Comparison of ENCODE assay signal across 9 cellular contexts in genomic region chr3:64685800-64686445, GRCh38. TPM values are rescaled to one million over a fixed set of nuclear protein-coding genes. Genes with fewer than 3 reads are reported as not detected.
DNase-seq lines count a peak whose midpoint lies in the region; ATAC-seq, FAIRE-seq and TF ChIP-seq lines count a peak whose summit lies in the region.
"Had no signal": no experiment of that assay in that cellular context is flagged by ENCODE, and none has a peak within 500 bp of the region (broad histone marks: within the 10 kb centered on the region; RNA-seq: fewer than 3 reads in every experiment).

No MANE protein-coding gene starts in this region.

- peak overlapping the region; percentile 92 for H3K9ac ChIP-seq in neuronal stem cell (ENCODE audit: low read depth, low read length, poor library complexity)

- POLR2A ChIA-PET in HEK293T (lab: Yijun Ruan, JAX) = interaction anchor here (0.7 to 1.1 kb wide), 4 partner anchors 111 to 487 kb away, joined by 3 to 4 read pairs (median 3); no protein-coding TSS in a partner anchor

- no peak overlapping the region for H3K27ac ChIP-seq in WERI-Rb-1
- peak overlapping the region; percentile 92 to 96 (median 94) for H3K27ac ChIP-seq in gastroesophageal sphincter
- peak overlapping the region; percentile 85 for H3K27ac ChIP-seq in neuronal stem cell (replicated peaks; ENCODE audit: low read length)

- WGBS in gastroesophageal sphincter (ENCODE audit: low coverage in 1 of 2), 2 donors = no CpG with 5 or more reads among the region's 42 CpGs
- no CpG with 5 or more reads among the region's 42 CpGs for WGBS in neuronal stem cell (ENCODE audit: extremely low coverage in 2 of 2, insufficient read length in 2 of 2, insufficient replicate concordance in 1 of 2), 2 donors

- FAIRE-seq in GM12891 (lab: Jason Lieb, UNC) = no peak

- peaks cover 61% of the 10 kb centered on the region for H3K27me3 ChIP-seq in WERI-Rb-1 (ENCODE audit: insufficient read depth, low read depth, severe bottlenecking)
- H3K27me3 ChIP-seq in gastroesophageal sphincter = no peaks in the 10 kb centered on the region
- no peaks in the 10 kb centered on the region for H3K27me3 ChIP-seq in neuronal stem cell (ENCODE audit: control insufficient read depth in 3 of 3, insufficient read depth in 3 of 3, low read depth in 1 of 3, low read length in 3 of 3)

- H3K4me2 ChIP-seq in neuronal stem cell (ENCODE audit: insufficient read depth, low read length, poor library complexity, severe bottlenecking) = peak overlapping the region; percentile 83

- no peak overlapping the region for H3K4ac ChIP-seq in neuronal stem cell (ENCODE audit: low read length)

- DNase-seq in AG09309 (ENCODE audit: low read depth) = peak; percentile 67
- DNase-seq in HEK293T (ENCODE audit: extremely low spot score) = peak; percentile 73
- DNase-seq in WERI-Rb-1 = peak; percentile 75
- DNase-seq in neuronal stem cell (ENCODE audit: low spot score) = peak; percentile 94
- DNase-seq in GM12891 (ENCODE audit: insufficient read length, low spot score) = no peak
- no peak for DNase-seq in stimulated activated CD4-positive, alpha-beta T cell treated with anti-CD3 and anti-CD28 coated beads, Interleukin-4, amount 100 ng/mL, for 24 hours
- no peak for DNase-seq in COLO829 (ENCODE audit: low spot score)
- DNase-seq: naive B cell had no signal

- no peak overlapping the region for H3K23ac ChIP-seq in neuronal stem cell (ENCODE audit: low read depth, low read length, poor library complexity)

- ATAC-seq in gastroesophageal sphincter = peak; percentile 91

- TF ChIP-seq EP300 in gastroesophageal sphincter (IDR thresholded peaks at IDR 0.05) = no peak

- H3K9me3 ChIP-seq in WERI-Rb-1 (ENCODE audit: severe bottlenecking) (no peaks in the 10 kb centered on the region), gastroesophageal sphincter (no peaks in the 10 kb centered on the region), neuronal stem cell (replicated peaks in 1 of 2; ENCODE audit: control insufficient read depth in 2 of 2, insufficient read depth in 1 of 2, low read depth in 1 of 2, low read length in 2 of 2) (no peaks in the 10 kb centered on the region)

- no peak overlapping the region for H3K14ac ChIP-seq in neuronal stem cell (ENCODE audit: low read length)

- no peak overlapping the region for H2BK120ac ChIP-seq in neuronal stem cell (ENCODE audit: low read depth, low read length)

- peak overlapping the region; percentile 48 for H2AK5ac ChIP-seq in neuronal stem cell (ENCODE audit: low read depth, low read length)

- TF ChIP-seq CTCF in AG09309 (IDR thresholded peaks at IDR 0.05; ENCODE audit: control insufficient read depth, insufficient read depth, low read depth, low read length, missing control alignments) (peak; percentile 50), WERI-Rb-1 (IDR thresholded peaks at IDR 0.05; ENCODE audit: low read depth, low read length) (peak; percentile 37), gastroesophageal sphincter (IDR thresholded peaks at IDR 0.05) (peak in 3 of 4 experiments; percentile 18 to 75 (median 40))

- peak overlapping the region; percentile 92 for H3K18ac ChIP-seq in neuronal stem cell (ENCODE audit: low read length)

- H3K79me1 ChIP-seq in neuronal stem cell (ENCODE audit: low read depth, low read length) = no peaks in the 10 kb centered on the region

- no peak overlapping the region for H2BK12ac ChIP-seq in neuronal stem cell (ENCODE audit: low read length)

- peak overlapping the region; percentile 64 for H3K4me3 ChIP-seq in AG09309 (ENCODE audit: control insufficient read depth, low read depth, low read length)
- H3K4me3 ChIP-seq in WERI-Rb-1 (ENCODE audit: low read depth, low read length) = peak overlapping the region; percentile 46
- H3K4me3 ChIP-seq in gastroesophageal sphincter = peak overlapping the region; percentile 75 to 77
- peak overlapping the region; percentile 70 to 88 for H3K4me3 ChIP-seq in neuronal stem cell (ENCODE audit: low read length in 2 of 2)

- H2AFZ ChIP-seq in neuronal stem cell (ENCODE audit: low read length) = peak overlapping the region; percentile 92

- H4K8ac ChIP-seq in neuronal stem cell (ENCODE audit: low read depth, low read length) = no peak overlapping the region

- CTCF ChIA-PET in HEK293T (lab: Yijun Ruan, JAX) = no interaction called here

- no peaks in the 10 kb centered on the region for H3K36me3 ChIP-seq in WERI-Rb-1
- H3K36me3 ChIP-seq in gastroesophageal sphincter = peaks cover 0 to 1% of the 10 kb centered on the region in 2 donors
- peaks cover 3 to 5% of the 10 kb centered on the region in 2 donors for H3K36me3 ChIP-seq in neuronal stem cell (replicated peaks in 1 of 2; ENCODE audit: control insufficient read depth in 2 of 2, insufficient read depth in 2 of 2, low read length in 2 of 2)

- no peak overlapping the region for H4K91ac ChIP-seq in neuronal stem cell (ENCODE audit: low read depth, low read length, poor library complexity)

- peak overlapping the region; percentile 76 for H2BK5ac ChIP-seq in neuronal stem cell (ENCODE audit: low read length)

- H3K4me1 ChIP-seq in gastroesophageal sphincter (peaks cover 0 to 45% (median 0%) of the 10 kb centered on the region in 3 donors), neuronal stem cell (ENCODE audit: control insufficient read depth in 2 of 2, insufficient read depth in 1 of 2, low read depth in 1 of 2, low read length in 2 of 2) (peaks cover 3 to 11% of the 10 kb centered on the region in 2 donors)

- TF ChIP-seq POLR2A in gastroesophageal sphincter (IDR thresholded peaks at IDR 0.05) (peak; percentile 87 to 90), GM12891 (IDR thresholded peaks at IDR 0.05; ENCODE audit: low read depth, low read length) (no peak)

- H2BK15ac ChIP-seq in neuronal stem cell (ENCODE audit: low read length) = no peak overlapping the region

TF ChIP-seq in HEK293T, 16 proteins besides CTCF, POLR2A, EP300 and RAD21:
- TF ChIP-seq NFRKB (IDR thresholded peaks at IDR 0.05) = no peak
- no peak for TF ChIP-seq TARDBP (IDR thresholded peaks at IDR 0.05)
- peak; percentile 48; the same call in 1 of the 2 replicates for TF ChIP-seq CTBP1 (IDR thresholded peaks at IDR 0.05; ENCODE audit: borderline replicate concordance)
- TF ChIP-seq SUZ12 (IDR thresholded peaks at IDR 0.05) = no peak
- TF ChIP-seq SP1 (IDR thresholded peaks at IDR 0.05) = no peak
- TF ChIP-seq HDGF (IDR thresholded peaks at IDR 0.05; ENCODE audit: borderline replicate concordance) = no peak
- no peak for TF ChIP-seq FOXA1 (IDR thresholded peaks at IDR 0.05)
- peak; percentile 96 for TF ChIP-seq ARNT (IDR thresholded peaks at IDR 0.05)
- TF ChIP-seq PKNOX1 (IDR thresholded peaks at IDR 0.05) = peak; percentile 98
- no peak for TF ChIP-seq ZNF384 (IDR thresholded peaks at IDR 0.05)
- TF ChIP-seq BHLHE40 (IDR thresholded peaks at IDR 0.05; ENCODE audit: borderline replicate concordance) = no peak
- no peak for TF ChIP-seq ELF4 (IDR thresholded peaks at IDR 0.05)
- TF ChIP-seq L3MBTL2 (conservative IDR thresholded peaks at IDR 0.05) = no peak
- TF ChIP-seq FOXK2 (IDR thresholded peaks at IDR 0.05) = no peak
- TF ChIP-seq FOXM1 (IDR thresholded peaks at IDR 0.05; ENCODE audit: borderline replicate concordance) = no peak

TF ChIP-seq in GM12891, 5 proteins besides CTCF, POLR2A, EP300 and RAD21:
- no peak for TF ChIP-seq SPI1 (IDR thresholded peaks at IDR 0.05; ENCODE audit: low read depth, low read length)

RNA-seq across cellular contexts. Expression of gene ADAMTS9, which starts 1.9 kb away (rescaled TPM):
- 100 to 1,000 TPM in 1 of 4 donors, 10 to 100 TPM in 3; 30.7 to 102 (median 48.3) TPM for total RNA-seq in gastroesophageal sphincter
- 18.4 TPM for polyA plus RNA-seq in neuronal stem cell (2013, experiment 1 of 2)
- polyA plus RNA-seq in neuronal stem cell (2013, experiment 2 of 2) = 20.5 TPM
- not detected for polyA plus RNA-seq in GM12891 (2012; ENCODE audit: low read depth, missing spikeins)

Comparison
In these comparisons a context has a peak if more than half of its experiments do, and no peak if none do; other contexts are left out.
1. DNase-seq: peak in AG09309 (single experiment), HEK293T (single experiment), WERI-Rb-1 (single experiment) and neuronal stem cell (single experiment); none in GM12891 (single experiment), stimulated activated CD4-positive, alpha-beta T cell treated with anti-CD3 and anti-CD28 coated beads, Interleukin-4, amount 100 ng/mL, for 24 hours (single experiment) and COLO829 (single experiment).
2. Peak in every context shown above with its lines, with median percentiles within 50 percentile points of each other: H3K4me3 ChIP-seq and CTCF ChIP-seq.